8 cellular contexts compared by ENCODE assay signal in the genomic region with DNA sequence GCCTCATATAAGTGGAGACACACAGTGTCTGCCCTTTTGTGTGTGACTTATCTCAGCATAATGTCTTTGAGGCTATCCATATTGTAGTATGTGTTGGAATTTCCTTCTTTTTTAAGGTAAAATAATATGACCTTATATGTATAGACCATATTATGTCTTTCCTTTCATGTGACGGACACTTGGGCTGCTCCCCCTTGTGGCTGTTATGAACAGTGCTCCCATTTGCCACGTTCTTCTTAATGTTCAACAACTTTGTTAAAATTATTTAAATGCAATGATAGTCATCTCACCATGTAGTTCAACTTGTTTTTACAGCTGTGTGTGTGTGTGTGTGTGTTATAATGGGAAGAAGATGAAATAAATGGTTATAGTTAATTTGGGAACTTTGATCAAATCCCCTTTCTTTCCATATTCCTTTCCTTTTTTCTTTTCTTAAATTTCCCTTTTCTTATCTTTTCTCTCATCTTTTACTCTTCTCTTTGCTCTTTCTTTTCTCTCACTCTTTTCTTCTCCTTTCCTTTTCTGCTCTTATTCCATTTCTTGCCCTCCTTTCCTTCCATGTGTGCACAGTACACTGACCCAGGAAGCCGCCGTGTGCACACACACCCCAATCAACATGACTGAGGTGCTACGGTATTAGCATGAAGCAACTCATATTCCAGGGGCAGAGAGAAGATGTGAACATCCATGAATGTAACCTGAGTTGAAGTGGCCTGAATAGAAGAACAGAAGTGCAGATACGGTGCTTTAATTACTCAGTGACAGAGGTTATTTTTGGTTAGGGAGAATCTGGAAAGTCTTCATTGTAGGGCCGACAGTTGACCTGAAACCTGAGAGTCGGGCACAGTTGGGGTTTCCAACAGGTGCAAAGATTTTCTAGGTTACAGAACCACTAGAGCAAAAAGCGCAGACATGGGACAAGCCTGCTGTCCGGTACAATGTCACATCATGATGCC.
DNase-seq lines count a peak whose midpoint lies in the region; ATAC-seq and TF ChIP-seq lines count a peak whose summit lies in the region.

No MANE protein-coding gene starts in this region.

- H3K27me3 Mint-ChIP-seq in stimulated activated memory B cell treated with anti-CD40 and anti-IgM and Interleukin-4, amounts not matched to agents 10 μg/mL and 1 μg/mL and 100 μg/mL, for 72 hours, result peaks cover 32% of the 10 kb centered on the region

- H3K4me1 ChIP-seq in BE2C (no peaks in the 10 kb centered on the region), foreskin keratinocyte (peaks cover 8% of the 10 kb centered on the region)

- H3K9me3 Mint-ChIP-seq in stimulated activated memory B cell treated with anti-CD40 and anti-IgM and Interleukin-4, amounts not matched to agents 10 μg/mL and 1 μg/mL and 100 μg/mL, for 72 hours, result no peaks in the 10 kb centered on the region

- peak; percentile 53 for ATAC-seq in GM18907 (IDR thresholded peaks at IDR 0.05; ENCODE audit: unreplicated experiment)
- ATAC-seq in foreskin keratinocyte, result peak; percentile 33
- ATAC-seq in stimulated activated memory B cell treated with anti-CD40 and anti-IgM and Interleukin-4, amounts not matched to agents 10 μg/mL and 1 μg/mL and 100 μg/mL, for 72 hours, result no peak
- no peak for ATAC-seq in HG03280 (IDR thresholded peaks at IDR 0.05; ENCODE audit: unreplicated experiment)

- peak; percentile 78 for TF ChIP-seq CTCF in BE2C (IDR thresholded peaks at IDR 0.05; ENCODE audit: low read depth, low read length)
- TF ChIP-seq CTCF in foreskin keratinocyte (conservative IDR thresholded peaks at IDR 0.05), result peak; percentile 75
- peak; percentile 90 for TF ChIP-seq CTCF in retinal pigment epithelial cell (conservative IDR thresholded peaks at IDR 0.05; ENCODE audit: low read depth, low read length)

- H3K4me3 Mint-ChIP-seq in stimulated activated memory B cell treated with anti-CD40 and anti-IgM and Interleukin-4, amounts not matched to agents 10 μg/mL and 1 μg/mL and 100 μg/mL, for 72 hours, result no peak overlapping the region

- H3K27me3 ChIP-seq in BE2C (no peaks in the 10 kb centered on the region), foreskin keratinocyte (no peaks in the 10 kb centered on the region)

- no peaks in the 10 kb centered on the region for H3K36me3 ChIP-seq in BE2C

- DNase-seq in BE2C, result peak; percentile 17
- DNase-seq in NCI-H526 treated with DMSO at 0.1 percent for 48 hours (lab: John Stamatoyannopoulos, UW), result peak; percentile 55
- peak; percentile 41 for DNase-seq in activated T-cell treated with anti-CD3 and anti-CD28 coated beads, Interleukin-2, amount 50 U/mL, for 1 hour
- DNase-seq in foreskin keratinocyte, result no peak
- no peak for DNase-seq in retinal pigment epithelial cell (ENCODE audit: low read depth)

- H3K9me3 ChIP-seq in BE2C, result no peaks in the 10 kb centered on the region

- no peak overlapping the region for H3K27ac Mint-ChIP-seq in stimulated activated memory B cell treated with anti-CD40 and anti-IgM and Interleukin-4, amounts not matched to agents 10 μg/mL and 1 μg/mL and 100 μg/mL, for 72 hours

- H3K36me3 Mint-ChIP-seq in stimulated activated memory B cell treated with anti-CD40 and anti-IgM and Interleukin-4, amounts not matched to agents 10 μg/mL and 1 μg/mL and 100 μg/mL, for 72 hours, result no peaks in the 10 kb centered on the region

- no peak overlapping the region for H3K4me3 ChIP-seq in BE2C (ENCODE audit: low read depth, low read length)
- H3K4me3 ChIP-seq in retinal pigment epithelial cell (ENCODE audit: low read length), result no peak overlapping the region

- no peak overlapping the region for H3K27ac ChIP-seq in foreskin keratinocyte

- peaks cover 12% of the 10 kb centered on the region for H3K4me1 Mint-ChIP-seq in stimulated activated memory B cell treated with anti-CD40 and anti-IgM and Interleukin-4, amounts not matched to agents 10 μg/mL and 1 μg/mL and 100 μg/mL, for 72 hours

Comparison
In these comparisons a context has a peak if more than half of its experiments do, and no peak if none do; other contexts are left out.
1. DNase-seq: peak in BE2C (single experiment), NCI-H526 treated with DMSO at 0.1 percent for 48 hours (single experiment) and activated T-cell treated with anti-CD3 and anti-CD28 coated beads, Interleukin-2, amount 50 U/mL, for 1 hour (single experiment); none in foreskin keratinocyte (0 of 2) and retinal pigment epithelial cell (single experiment).
2. ATAC-seq: peak in GM18907 (single experiment) and foreskin keratinocyte (single experiment); none in stimulated activated memory B cell treated with anti-CD40 and anti-IgM and Interleukin-4, amounts not matched to agents 10 μg/mL and 1 μg/mL and 100 μg/mL, for 72 hours (single experiment) and HG03280 (single experiment).
3. Peak in every context shown above with its lines, with median percentiles within 50 percentile points of each other: CTCF ChIP-seq.